In the genomic region with DNA sequence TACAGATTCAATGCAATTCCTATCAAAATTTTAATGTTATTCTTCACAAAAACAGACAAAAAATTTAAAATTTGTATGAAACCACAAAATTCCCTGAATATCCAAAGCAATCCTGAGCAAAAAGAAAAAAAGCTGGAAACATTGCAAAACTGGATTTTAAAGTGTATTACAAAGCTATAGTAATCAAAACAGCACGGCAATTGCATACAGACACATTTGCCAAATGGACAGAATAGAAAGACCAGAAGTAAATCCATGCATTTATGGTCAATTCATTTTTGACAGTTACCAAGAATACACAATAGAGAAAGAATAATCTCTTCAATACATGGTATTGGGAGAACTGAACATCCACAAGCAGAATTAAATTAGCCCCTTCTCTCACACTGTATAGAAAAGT, we compare ENCODE assay signal across 27 cellular contexts.
"Had no signal": no experiment of that assay in that cellular context is flagged by ENCODE, and none has a peak within 500 bp of the region (broad histone marks: within the 10 kb centered on the region; RNA-seq: fewer than 3 reads in every experiment).

No MANE protein-coding gene starts in this region.

- H3K27ac Mint-ChIP-seq: mesothelial cell of epicardium, naive B cell had no signal

- H3K4me3 ChIP-seq: coronary artery, dorsolateral prefrontal cortex, esophagus squamous epithelium, gastrocnemius medialis, heart right ventricle, left lung, lower lobe of right lung, mucosa of descending colon had no signal

- H3K4me3 Mint-ChIP-seq: mesothelial cell of epicardium, naive B cell had no signal

- H3K27me3 ChIP-seq: dorsolateral prefrontal cortex, esophagus squamous epithelium, gastrocnemius medialis, heart right ventricle, left lung had no signal

- H3K4me1 Mint-ChIP-seq: naive B cell had no signal

- H3K4me1 ChIP-seq: esophagus squamous epithelium, gastrocnemius medialis, heart right ventricle, left lung, lower lobe of right lung had no signal

- H3K36me3 ChIP-seq: esophagus squamous epithelium, gastrocnemius medialis, heart right ventricle, left lung, lower lobe of right lung had no signal

- H3K27ac ChIP-seq: coronary artery, dorsolateral prefrontal cortex, epithelial cell of prostate, esophagus squamous epithelium, gastrocnemius medialis, heart right ventricle, left lung, lower lobe of right lung had no signal

- FAIRE-seq: colon, endometrium, keratinocyte had no signal

- DNase-seq: dermis blood vessel endothelial cell; dorsolateral prefrontal cortex; effector CD4-positive, alpha-beta T cell; effector memory CD4-positive, alpha-beta T cell; erythroblast; esophagus squamous epithelium; foreskin fibroblast; foreskin melanocyte; gastrocnemius medialis; glutamatergic neuron; head of caudate nucleus; heart right ventricle; hippocampal formation; left cardiac atrium; left lung; left ventricle myocardium superior; lower lobe of right lung; mesenchymal stem cell; mucosa of descending colon; naive B cell had no signal

- ATAC-seq: esophagus mucosa, gastrocnemius medialis, heart right ventricle, left cardiac atrium, left lung, left ventricle myocardium superior, lower lobe of right lung, mucosa of descending colon had no signal

- H3K36me3 Mint-ChIP-seq: naive B cell had no signal
